8 cellular contexts compared by ENCODE assay signal in the genomic region with DNA sequence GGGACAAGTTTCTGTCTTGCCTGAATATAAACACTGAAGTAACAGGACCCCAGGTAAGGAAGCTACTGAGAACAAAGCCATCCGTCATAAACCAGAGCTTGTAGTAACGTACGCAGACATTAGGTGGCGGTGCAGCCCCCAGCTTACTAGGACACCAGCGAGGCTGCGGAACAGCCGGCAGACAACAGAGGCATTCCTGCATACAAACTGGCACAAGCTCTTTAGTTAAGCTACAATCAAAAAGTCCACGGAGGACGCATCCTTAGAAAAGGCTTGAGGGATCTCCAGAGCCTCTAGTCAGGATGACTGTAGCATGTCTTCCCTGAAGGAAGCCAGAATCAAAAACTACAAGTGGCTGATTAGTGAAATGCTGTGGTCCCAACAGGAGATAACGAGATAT. TPM values are rescaled to one million over a fixed set of nuclear protein-coding genes. Genes with fewer than 3 reads are reported as not detected.
DNase-seq lines count a peak whose midpoint lies in the region; ATAC-seq and TF ChIP-seq lines count a peak whose summit lies in the region.

No MANE protein-coding gene starts in this region.

- no peak overlapping the region for H3K27ac ChIP-seq in VCaP

- intact Hi-C loops in left cardiac atrium (cut with DNase I), result loop anchor here in 1 of 2 donors (10.0 kb wide), 1 partner anchor 118 kb away; a partner anchor contains a TSS

- ATAC-seq in left cardiac atrium (peak; percentile 76 to 84), HG02588 (IDR thresholded peaks at IDR 0.05; ENCODE audit: unreplicated experiment) (no peak)

- DNase-seq in ELR (ENCODE audit: low read depth) (peak; percentile 39), left cardiac atrium (peak; percentile 72), pulmonary artery endothelial cell (ENCODE audit: low read depth, low spot score) (peak; percentile 20), NCI-H446 treated with DMSO at 0.1 percent for 48 hours (lab: John Stamatoyannopoulos, UW) (no peak), DMS79 treated with DMSO at 0.1 percent for 48 hours (lab: John Stamatoyannopoulos, UW) (no peak)
- no peak for DNase-seq in central memory CD4-positive, alpha-beta T cell

- peak; percentile 97 for TF ChIP-seq CTCF in VCaP (conservative IDR thresholded peaks at IDR 0.05)

RNA-seq across cellular contexts. Expression of a gene that starts 26.2 kb away (rescaled TPM):
- total RNA-seq in left cardiac atrium (10 to 100 TPM; 16.5 to 17.0 TPM), pulmonary artery endothelial cell (15.1 and 21.7 TPM in 2 replicates)

RNA-seq across cellular contexts. Expression of a gene that starts 32.4 kb away (rescaled TPM):
- not detected for total RNA-seq in left cardiac atrium
- not detected in 2 replicates for total RNA-seq in pulmonary artery endothelial cell

RNA-seq across cellular contexts. Expression of a gene that starts 55.7 kb away (rescaled TPM):
- 10 to 100 TPM; 19.5 to 23.0 TPM for total RNA-seq in left cardiac atrium
- total RNA-seq in pulmonary artery endothelial cell, result 0.86 and 4.9 TPM in 2 replicates

Comparison
In these comparisons a context has a peak if more than half of its experiments do, and no peak if none do; other contexts are left out.
1. DNase-seq: peak in ELR (single experiment), left cardiac atrium (single experiment) and pulmonary artery endothelial cell (single experiment); none in NCI-H446 treated with DMSO at 0.1 percent for 48 hours (single experiment), central memory CD4-positive, alpha-beta T cell (single experiment) and DMS79 treated with DMSO at 0.1 percent for 48 hours (single experiment).